Comparison of ENCODE assay signal across 2 cellular contexts in the genomic region with DNA sequence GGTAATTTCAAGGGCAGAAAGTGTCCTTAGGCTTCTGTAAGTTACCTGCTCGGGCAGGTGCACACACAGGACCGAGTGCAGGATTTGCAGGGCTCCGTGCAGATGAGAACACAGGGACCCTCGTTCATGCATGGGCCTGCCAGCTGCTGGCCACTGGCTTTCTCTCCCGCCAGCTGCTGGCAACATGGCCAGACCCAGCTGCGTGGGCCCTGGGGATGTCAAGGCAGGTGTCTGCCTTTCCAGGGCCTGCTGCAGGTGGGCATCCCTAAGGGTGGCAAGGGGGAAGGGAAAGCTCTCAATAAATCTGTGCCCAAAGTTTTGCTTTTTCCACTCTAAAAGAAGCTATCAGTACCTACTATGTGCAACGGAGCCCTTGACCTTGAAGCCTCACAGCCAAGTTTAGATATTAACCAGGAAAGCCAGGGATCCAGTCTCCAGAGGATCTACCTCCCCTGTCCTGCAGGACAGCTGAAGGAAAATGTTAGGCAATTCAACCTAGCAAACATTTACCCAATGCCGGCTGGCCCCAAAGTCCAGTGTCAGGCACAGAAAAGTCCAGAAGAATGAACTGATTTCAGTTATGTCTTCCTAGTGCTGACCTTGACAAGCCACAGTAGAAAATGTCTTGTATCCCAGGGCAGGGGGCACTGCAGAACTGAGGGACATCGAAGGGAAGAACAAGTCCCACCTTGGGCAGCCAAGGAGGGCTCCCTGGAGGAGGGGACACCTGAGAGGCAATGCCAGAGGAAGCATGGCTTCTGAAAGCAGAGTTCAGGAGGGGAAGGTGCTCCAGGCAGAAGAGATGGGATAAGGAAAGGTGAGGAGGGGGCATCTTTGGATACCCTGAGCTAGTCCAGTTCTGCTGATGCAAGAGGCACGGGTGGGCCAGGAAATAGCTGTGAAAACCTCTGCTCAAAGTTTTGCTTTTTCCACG.
TF ChIP-seq lines count a peak whose summit lies in the region.

No MANE protein-coding gene starts in this region.

TF ChIP-seq in K562, 482 proteins besides CTCF, POLR2A, EP300 and RAD21:
- TF ChIP-seq, protein P1, sequence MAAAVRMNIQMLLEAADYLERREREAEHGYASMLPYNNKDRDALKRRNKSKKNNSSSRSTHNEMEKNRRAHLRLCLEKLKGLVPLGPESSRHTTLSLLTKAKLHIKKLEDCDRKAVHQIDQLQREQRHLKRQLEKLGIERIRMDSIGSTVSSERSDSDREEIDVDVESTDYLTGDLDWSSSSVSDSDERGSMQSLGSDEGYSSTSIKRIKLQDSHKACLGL (CRISPR knock-in tag; IDR thresholded peaks at IDR 0.05; ENCODE audit: borderline replicate concordance, poor library complexity, severe bottlenecking), result no peak
- TF ChIP-seq ZFP36 (IDR thresholded peaks at IDR 0.05; ENCODE audit: low read depth, low read length, partially characterized antibody), result peak; percentile 86
- no peak for TF ChIP-seq ZNF263 (CRISPR knock-in tag; IDR thresholded peaks at IDR 0.05; ENCODE audit: borderline replicate concordance)
- no peak for TF ChIP-seq MEF2A (IDR thresholded peaks at IDR 0.05; ENCODE audit: control insufficient read depth, low read depth, low read length)
- no peak for TF ChIP-seq E2F3 (CRISPR knock-in tag; IDR thresholded peaks at IDR 0.05)
- no peak for TF ChIP-seq ILF3 (IDR thresholded peaks at IDR 0.05; ENCODE audit: borderline replicate concordance)
- no peak for TF ChIP-seq ZNF445 (CRISPR knock-in tag; IDR thresholded peaks at IDR 0.05; ENCODE audit: low read depth)
- TF ChIP-seq, protein P2, sequence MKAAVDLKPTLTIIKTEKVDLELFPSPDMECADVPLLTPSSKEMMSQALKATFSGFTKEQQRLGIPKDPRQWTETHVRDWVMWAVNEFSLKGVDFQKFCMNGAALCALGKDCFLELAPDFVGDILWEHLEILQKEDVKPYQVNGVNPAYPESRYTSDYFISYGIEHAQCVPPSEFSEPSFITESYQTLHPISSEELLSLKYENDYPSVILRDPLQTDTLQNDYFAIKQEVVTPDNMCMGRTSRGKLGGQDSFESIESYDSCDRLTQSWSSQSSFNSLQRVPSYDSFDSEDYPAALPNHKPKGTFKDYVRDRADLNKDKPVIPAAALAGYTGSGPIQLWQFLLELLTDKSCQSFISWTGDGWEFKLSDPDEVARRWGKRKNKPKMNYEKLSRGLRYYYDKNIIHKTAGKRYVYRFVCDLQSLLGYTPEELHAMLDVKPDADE (conservative IDR thresholded peaks at IDR 0.05; ENCODE audit: control insufficient read depth, low read depth, low read length), result no peak

TF ChIP-seq in HepG2, 621 proteins besides CTCF, POLR2A, EP300 and RAD21 (continues in another document):
- TF ChIP-seq SATB2 (CRISPR knock-in tag; IDR thresholded peaks at IDR 0.05), result 0 out of 2 replicates have a peak, but pooled peaks have one; percentile 49
- peak; percentile 41; the same call in 1 of the 2 replicates for TF ChIP-seq SALL2 (CRISPR knock-in tag; IDR thresholded peaks at IDR 0.05)
- TF ChIP-seq ZNF121 (CRISPR knock-in tag; IDR thresholded peaks at IDR 0.05), result peak; percentile 96
- peak; percentile 82; the same call in 1 of the 2 replicates for TF ChIP-seq ZMYM2 (CRISPR knock-in tag; IDR thresholded peaks at IDR 0.05)
- TF ChIP-seq, protein P3, sequence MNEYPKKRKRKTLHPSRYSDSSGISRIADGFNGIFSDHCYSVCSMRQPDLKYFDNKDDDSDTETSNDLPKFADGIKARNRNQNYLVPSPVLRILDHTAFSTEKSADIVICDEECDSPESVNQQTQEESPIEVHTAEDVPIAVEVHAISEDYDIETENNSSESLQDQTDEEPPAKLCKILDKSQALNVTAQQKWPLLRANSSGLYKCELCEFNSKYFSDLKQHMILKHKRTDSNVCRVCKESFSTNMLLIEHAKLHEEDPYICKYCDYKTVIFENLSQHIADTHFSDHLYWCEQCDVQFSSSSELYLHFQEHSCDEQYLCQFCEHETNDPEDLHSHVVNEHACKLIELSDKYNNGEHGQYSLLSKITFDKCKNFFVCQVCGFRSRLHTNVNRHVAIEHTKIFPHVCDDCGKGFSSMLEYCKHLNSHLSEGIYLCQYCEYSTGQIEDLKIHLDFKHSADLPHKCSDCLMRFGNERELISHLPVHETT (CRISPR knock-in tag; conservative IDR thresholded peaks at IDR 0.05), result no peak
- TF ChIP-seq REPIN1 (CRISPR knock-in tag; IDR thresholded peaks at IDR 0.05; ENCODE audit: borderline replicate concordance, low read depth), result peak; percentile 61; the same call in 1 of the 2 replicates
- TF ChIP-seq ZBTB3 (CRISPR knock-in tag; IDR thresholded peaks at IDR 0.05; ENCODE audit: borderline replicate concordance, low read depth), result no peak
- no peak for TF ChIP-seq SRF (IDR thresholded peaks at IDR 0.05; ENCODE audit: low read depth, low read length)
- TF ChIP-seq, protein P4, sequence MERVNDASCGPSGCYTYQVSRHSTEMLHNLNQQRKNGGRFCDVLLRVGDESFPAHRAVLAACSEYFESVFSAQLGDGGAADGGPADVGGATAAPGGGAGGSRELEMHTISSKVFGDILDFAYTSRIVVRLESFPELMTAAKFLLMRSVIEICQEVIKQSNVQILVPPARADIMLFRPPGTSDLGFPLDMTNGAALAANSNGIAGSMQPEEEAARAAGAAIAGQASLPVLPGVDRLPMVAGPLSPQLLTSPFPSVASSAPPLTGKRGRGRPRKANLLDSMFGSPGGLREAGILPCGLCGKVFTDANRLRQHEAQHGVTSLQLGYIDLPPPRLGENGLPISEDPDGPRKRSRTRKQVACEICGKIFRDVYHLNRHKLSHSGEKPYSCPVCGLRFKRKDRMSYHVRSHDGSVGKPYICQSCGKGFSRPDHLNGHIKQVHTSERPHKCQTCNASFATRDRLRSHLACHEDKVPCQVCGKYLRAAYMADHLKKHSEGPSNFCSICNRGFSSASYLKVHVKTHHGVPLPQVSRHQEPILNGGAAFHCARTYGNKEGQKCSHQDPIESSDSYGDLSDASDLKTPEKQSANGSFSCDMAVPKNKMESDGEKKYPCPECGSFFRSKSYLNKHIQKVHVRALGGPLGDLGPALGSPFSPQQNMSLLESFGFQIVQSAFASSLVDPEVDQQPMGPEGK (CRISPR knock-in tag; IDR thresholded peaks at IDR 0.05), result 0 out of 2 replicates have a peak, but pooled peaks have one; percentile 34
- TF ChIP-seq, protein P5, sequence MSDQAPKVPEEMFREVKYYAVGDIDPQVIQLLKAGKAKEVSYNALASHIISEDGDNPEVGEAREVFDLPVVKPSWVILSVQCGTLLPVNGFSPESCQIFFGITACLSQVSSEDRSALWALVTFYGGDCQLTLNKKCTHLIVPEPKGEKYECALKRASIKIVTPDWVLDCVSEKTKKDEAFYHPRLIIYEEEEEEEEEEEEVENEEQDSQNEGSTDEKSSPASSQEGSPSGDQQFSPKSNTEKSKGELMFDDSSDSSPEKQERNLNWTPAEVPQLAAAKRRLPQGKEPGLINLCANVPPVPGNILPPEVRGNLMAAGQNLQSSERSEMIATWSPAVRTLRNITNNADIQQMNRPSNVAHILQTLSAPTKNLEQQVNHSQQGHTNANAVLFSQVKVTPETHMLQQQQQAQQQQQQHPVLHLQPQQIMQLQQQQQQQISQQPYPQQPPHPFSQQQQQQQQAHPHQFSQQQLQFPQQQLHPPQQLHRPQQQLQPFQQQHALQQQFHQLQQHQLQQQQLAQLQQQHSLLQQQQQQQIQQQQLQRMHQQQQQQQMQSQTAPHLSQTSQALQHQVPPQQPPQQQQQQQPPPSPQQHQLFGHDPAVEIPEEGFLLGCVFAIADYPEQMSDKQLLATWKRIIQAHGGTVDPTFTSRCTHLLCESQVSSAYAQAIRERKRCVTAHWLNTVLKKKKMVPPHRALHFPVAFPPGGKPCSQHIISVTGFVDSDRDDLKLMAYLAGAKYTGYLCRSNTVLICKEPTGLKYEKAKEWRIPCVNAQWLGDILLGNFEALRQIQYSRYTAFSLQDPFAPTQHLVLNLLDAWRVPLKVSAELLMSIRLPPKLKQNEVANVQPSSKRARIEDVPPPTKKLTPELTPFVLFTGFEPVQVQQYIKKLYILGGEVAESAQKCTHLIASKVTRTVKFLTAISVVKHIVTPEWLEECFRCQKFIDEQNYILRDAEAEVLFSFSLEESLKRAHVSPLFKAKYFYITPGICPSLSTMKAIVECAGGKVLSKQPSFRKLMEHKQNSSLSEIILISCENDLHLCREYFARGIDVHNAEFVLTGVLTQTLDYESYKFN (CRISPR knock-in tag; conservative IDR thresholded peaks at IDR 0.05), result peak; percentile 95
- no peak for TF ChIP-seq RELA (CRISPR knock-in tag; IDR thresholded peaks at IDR 0.05)
- TF ChIP-seq CREB1 (IDR thresholded peaks at IDR 0.05), result no peak
- TF ChIP-seq CREB1 (CRISPR knock-in tag; IDR thresholded peaks at IDR 0.05), result peak; percentile 54; the same call in 1 of the 2 replicates
- TF ChIP-seq MIER3 (CRISPR knock-in tag; IDR thresholded peaks at IDR 0.05; ENCODE audit: borderline replicate concordance), result peak; percentile 67; the same call in 1 of the 2 replicates
- TF ChIP-seq, protein P6, sequence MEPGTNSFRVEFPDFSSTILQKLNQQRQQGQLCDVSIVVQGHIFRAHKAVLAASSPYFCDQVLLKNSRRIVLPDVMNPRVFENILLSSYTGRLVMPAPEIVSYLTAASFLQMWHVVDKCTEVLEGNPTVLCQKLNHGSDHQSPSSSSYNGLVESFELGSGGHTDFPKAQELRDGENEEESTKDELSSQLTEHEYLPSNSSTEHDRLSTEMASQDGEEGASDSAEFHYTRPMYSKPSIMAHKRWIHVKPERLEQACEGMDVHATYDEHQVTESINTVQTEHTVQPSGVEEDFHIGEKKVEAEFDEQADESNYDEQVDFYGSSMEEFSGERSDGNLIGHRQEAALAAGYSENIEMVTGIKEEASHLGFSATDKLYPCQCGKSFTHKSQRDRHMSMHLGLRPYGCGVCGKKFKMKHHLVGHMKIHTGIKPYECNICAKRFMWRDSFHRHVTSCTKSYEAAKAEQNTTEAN (CRISPR knock-in tag; conservative IDR thresholded peaks at IDR 0.05), result peak; percentile 61; the same call in 1 of the 2 replicates
- TF ChIP-seq, protein P7, sequence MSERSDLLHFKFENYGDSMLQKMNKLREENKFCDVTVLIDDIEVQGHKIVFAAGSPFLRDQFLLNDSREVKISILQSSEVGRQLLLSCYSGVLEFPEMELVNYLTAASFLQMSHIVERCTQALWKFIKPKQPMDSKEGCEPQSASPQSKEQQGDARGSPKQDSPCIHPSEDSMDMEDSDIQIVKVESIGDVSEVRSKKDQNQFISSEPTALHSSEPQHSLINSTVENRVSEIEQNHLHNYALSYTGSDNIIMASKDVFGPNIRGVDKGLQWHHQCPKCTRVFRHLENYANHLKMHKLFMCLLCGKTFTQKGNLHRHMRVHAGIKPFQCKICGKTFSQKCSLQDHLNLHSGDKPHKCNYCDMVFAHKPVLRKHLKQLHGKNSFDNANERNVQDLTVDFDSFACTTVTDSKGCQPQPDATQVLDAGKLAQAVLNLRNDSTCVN (CRISPR knock-in tag; IDR thresholded peaks at IDR 0.05; ENCODE audit: borderline replicate concordance), result peak; percentile 20; the same call in 1 of the 2 replicates
- TF ChIP-seq, protein P8, sequence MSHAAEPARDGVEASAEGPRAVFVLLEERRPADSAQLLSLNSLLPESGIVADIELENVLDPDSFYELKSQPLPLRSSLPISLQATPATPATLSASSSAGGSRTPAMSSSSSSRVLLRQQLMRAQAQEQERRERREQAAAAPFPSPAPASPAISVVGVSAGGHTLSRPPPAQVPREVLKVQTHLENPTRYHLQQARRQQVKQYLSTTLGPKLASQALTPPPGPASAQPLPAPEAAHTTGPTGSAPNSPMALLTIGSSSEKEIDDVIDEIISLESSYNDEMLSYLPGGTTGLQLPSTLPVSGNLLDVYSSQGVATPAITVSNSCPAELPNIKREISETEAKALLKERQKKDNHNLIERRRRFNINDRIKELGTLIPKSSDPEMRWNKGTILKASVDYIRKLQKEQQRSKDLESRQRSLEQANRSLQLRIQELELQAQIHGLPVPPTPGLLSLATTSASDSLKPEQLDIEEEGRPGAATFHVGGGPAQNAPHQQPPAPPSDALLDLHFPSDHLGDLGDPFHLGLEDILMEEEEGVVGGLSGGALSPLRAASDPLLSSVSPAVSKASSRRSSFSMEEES (CRISPR knock-in tag; IDR thresholded peaks at IDR 0.05), result 0 out of 2 replicates have a peak, but pooled peaks have one; percentile 15
- TF ChIP-seq, protein P9, sequence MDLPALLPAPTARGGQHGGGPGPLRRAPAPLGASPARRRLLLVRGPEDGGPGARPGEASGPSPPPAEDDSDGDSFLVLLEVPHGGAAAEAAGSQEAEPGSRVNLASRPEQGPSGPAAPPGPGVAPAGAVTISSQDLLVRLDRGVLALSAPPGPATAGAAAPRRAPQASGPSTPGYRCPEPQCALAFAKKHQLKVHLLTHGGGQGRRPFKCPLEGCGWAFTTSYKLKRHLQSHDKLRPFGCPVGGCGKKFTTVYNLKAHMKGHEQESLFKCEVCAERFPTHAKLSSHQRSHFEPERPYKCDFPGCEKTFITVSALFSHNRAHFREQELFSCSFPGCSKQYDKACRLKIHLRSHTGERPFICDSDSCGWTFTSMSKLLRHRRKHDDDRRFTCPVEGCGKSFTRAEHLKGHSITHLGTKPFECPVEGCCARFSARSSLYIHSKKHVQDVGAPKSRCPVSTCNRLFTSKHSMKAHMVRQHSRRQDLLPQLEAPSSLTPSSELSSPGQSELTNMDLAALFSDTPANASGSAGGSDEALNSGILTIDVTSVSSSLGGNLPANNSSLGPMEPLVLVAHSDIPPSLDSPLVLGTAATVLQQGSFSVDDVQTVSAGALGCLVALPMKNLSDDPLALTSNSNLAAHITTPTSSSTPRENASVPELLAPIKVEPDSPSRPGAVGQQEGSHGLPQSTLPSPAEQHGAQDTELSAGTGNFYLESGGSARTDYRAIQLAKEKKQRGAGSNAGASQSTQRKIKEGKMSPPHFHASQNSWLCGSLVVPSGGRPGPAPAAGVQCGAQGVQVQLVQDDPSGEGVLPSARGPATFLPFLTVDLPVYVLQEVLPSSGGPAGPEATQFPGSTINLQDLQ (CRISPR knock-in tag; IDR thresholded peaks at IDR 0.05), result 0 out of 2 replicates have a peak, but pooled peaks have one; percentile 62
- peak; percentile 59; the same call in 1 of the 2 replicates for TF ChIP-seq ELF1 (CRISPR knock-in tag; IDR thresholded peaks at IDR 0.05)
- TF ChIP-seq ZNF343 (CRISPR knock-in tag; IDR thresholded peaks at IDR 0.05), result 0 out of 2 replicates have a peak, but pooled peaks have one; percentile 47
- no peak for TF ChIP-seq GLI4 (CRISPR knock-in tag; IDR thresholded peaks at IDR 0.05; ENCODE audit: borderline replicate concordance)
- TF ChIP-seq, protein P10, sequence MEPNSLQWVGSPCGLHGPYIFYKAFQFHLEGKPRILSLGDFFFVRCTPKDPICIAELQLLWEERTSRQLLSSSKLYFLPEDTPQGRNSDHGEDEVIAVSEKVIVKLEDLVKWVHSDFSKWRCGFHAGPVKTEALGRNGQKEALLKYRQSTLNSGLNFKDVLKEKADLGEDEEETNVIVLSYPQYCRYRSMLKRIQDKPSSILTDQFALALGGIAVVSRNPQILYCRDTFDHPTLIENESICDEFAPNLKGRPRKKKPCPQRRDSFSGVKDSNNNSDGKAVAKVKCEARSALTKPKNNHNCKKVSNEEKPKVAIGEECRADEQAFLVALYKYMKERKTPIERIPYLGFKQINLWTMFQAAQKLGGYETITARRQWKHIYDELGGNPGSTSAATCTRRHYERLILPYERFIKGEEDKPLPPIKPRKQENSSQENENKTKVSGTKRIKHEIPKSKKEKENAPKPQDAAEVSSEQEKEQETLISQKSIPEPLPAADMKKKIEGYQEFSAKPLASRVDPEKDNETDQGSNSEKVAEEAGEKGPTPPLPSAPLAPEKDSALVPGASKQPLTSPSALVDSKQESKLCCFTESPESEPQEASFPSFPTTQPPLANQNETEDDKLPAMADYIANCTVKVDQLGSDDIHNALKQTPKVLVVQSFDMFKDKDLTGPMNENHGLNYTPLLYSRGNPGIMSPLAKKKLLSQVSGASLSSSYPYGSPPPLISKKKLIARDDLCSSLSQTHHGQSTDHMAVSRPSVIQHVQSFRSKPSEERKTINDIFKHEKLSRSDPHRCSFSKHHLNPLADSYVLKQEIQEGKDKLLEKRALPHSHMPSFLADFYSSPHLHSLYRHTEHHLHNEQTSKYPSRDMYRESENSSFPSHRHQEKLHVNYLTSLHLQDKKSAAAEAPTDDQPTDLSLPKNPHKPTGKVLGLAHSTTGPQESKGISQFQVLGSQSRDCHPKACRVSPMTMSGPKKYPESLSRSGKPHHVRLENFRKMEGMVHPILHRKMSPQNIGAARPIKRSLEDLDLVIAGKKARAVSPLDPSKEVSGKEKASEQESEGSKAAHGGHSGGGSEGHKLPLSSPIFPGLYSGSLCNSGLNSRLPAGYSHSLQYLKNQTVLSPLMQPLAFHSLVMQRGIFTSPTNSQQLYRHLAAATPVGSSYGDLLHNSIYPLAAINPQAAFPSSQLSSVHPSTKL (CRISPR knock-in tag; IDR thresholded peaks at IDR 0.05), result peak; percentile 87
